1 cellular context compared by ENCODE assay signal in genomic region chr2:56299166-56299806, GRCh38.
TF ChIP-seq lines count a peak whose summit lies in the region.

No MANE protein-coding gene starts in this region.

TF ChIP-seq in GM23338, 12 proteins besides CTCF, POLR2A, EP300 and RAD21:
- TF ChIP-seq ZNF462 (CRISPR knock-in tag; IDR thresholded peaks at IDR 0.05), result no peak
